In the genomic region with DNA sequence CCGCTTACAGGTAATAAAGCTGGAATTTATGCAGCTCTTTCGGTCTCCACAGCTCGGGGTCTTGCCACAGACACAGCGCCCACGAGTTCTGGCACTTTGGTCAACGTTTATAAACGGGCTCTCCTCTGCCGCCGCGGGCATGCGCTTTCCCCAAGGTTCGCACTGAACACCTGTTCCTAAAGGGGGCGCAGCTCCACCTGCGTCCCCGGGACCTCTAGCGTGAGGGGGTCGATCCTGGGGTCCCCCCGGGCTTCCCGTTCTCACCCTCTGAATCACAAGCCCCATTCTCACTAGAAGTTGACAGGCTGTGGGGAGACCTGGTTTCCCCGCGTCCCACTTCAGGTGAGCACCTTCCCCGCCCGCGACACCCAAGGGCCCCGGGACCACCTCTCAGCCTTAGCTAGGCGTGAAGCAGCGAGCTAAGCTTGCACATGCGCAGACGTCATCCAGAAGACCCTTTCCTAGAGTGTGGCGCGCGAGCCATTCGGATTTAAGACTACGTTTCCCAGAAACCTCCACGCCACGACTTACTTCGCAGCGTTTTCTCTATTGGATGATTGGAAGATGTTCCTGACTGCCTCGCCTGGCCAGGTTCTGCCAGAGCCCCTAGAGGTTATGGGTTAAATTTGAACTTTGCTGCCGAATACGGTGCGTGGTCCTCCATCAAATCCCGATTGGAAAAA, we compare ENCODE assay signal across 1 cellular context.
TF ChIP-seq lines count a peak whose summit lies in the region.

No MANE protein-coding gene starts in this region.

TF ChIP-seq in HepG2, 621 proteins besides CTCF, POLR2A, EP300 and RAD21 (continued from another document):
- TF ChIP-seq MYC (CRISPR knock-in tag; IDR thresholded peaks at IDR 0.05; ENCODE audit: borderline replicate concordance) (peak; percentile 71; the same call in 1 of the 2 replicates), SRF (IDR thresholded peaks at IDR 0.05; ENCODE audit: low read depth, low read length) (no peak), ZNF747 (CRISPR knock-in tag; IDR thresholded peaks at IDR 0.05; ENCODE audit: borderline replicate concordance) (0 out of 2 replicates have a peak, but pooled peaks have one; percentile 48), ZNF746 (CRISPR knock-in tag; IDR thresholded peaks at IDR 0.05) (0 out of 2 replicates have a peak, but pooled peaks have one; percentile 34), THAP8 (CRISPR knock-in tag; IDR thresholded peaks at IDR 0.05; ENCODE audit: borderline replicate concordance) (peak; percentile 69; the same call in 1 of the 2 replicates), GABPA (IDR thresholded peaks at IDR 0.05; ENCODE audit: low read depth, low read length) (no peak), GABPA (CRISPR knock-in tag; IDR thresholded peaks at IDR 0.05; ENCODE audit: low read depth) (peak; percentile 58; the same call in 1 of the 2 replicates), MEIS2 (CRISPR knock-in tag; IDR thresholded peaks at IDR 0.05) (0 out of 2 replicates have a peak, but pooled peaks have one; percentile 8), NKX3-1 (CRISPR knock-in tag; IDR thresholded peaks at IDR 0.05) (peak; percentile 76; the same call in 1 of the 2 replicates), BHLHE40 (IDR thresholded peaks at IDR 0.05; ENCODE audit: low read length) (no peak), RXRA (CRISPR knock-in tag; IDR thresholded peaks at IDR 0.05) (no peak; the same call in 1 of the 2 replicates), CAMTA2 (CRISPR knock-in tag; IDR thresholded peaks at IDR 0.05; ENCODE audit: borderline replicate concordance) (no peak), NFYB (CRISPR knock-in tag; IDR thresholded peaks at IDR 0.05) (peak; percentile 80), ZFP90 (CRISPR knock-in tag; IDR thresholded peaks at IDR 0.05; ENCODE audit: borderline replicate concordance) (peak; percentile 86), ZMYM3 (CRISPR knock-in tag; IDR thresholded peaks at IDR 0.05) (peak; percentile 40; the same call in 1 of the 2 replicates), RBFOX2 (IDR thresholded peaks at IDR 0.05; ENCODE audit: low read depth, low read length) (peak; percentile 58)
